25 cellular contexts compared by ENCODE assay signal in the genomic region with DNA sequence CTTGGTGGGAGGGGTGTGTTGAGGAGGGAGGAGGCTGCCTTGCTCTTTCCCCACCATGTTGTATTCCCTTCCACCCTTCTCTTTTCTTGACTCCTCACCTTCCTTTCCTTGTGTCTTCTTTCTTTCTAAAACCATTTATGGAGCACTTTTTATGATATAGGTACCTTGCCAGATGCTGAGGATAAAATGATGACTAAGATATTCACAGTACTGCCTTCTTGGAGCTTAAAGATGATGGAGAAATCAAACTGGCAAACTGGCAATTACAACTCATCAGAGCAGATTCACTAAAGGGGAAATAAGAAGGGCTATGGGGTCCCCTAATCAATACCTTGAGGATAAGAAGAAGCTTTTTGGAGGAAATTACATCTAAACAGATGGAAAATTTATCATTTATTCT.
DNase-seq lines count a peak whose midpoint lies in the region; ATAC-seq, FAIRE-seq and TF ChIP-seq lines count a peak whose summit lies in the region.
"Had no signal": no experiment of that assay in that cellular context is flagged by ENCODE, and none has a peak within 500 bp of the region (broad histone marks: within the 10 kb centered on the region; RNA-seq: fewer than 3 reads in every experiment).

No MANE protein-coding gene starts in this region.

- TF ChIP-seq EP300 in HepG2 (IDR thresholded peaks at IDR 0.05; ENCODE audit: low read depth in 2 of 2, low read length in 2 of 2) (no peak), HepG2 (CRISPR knock-in tag; IDR thresholded peaks at IDR 0.05; ENCODE audit: borderline replicate concordance) (no peak), K562 (IDR thresholded peaks at IDR 0.05; ENCODE audit: low read length) (no peak)

- H3K4me3 ChIP-seq in HepG2 (replicated peaks in 1 of 3; ENCODE audit: insufficient read depth in 1 of 3, low read depth in 2 of 3, low read length in 3 of 3) = no peak overlapping the region
- H3K4me3 ChIP-seq in right lobe of liver = no peak overlapping the region
- no peak overlapping the region for H3K4me3 ChIP-seq in K562
- H3K4me3 ChIP-seq: BLaER1, GM12878 had no signal

- POLR2A ChIA-PET in HepG2 (lab: Yijun Ruan, JAX) = no interaction called here
- POLR2A ChIA-PET in K562 (lab: Yijun Ruan, JAX) = no interaction called here

- H3K9me3 ChIP-seq in HepG2 (ENCODE audit: low read length) (peaks cover 14% of the 10 kb centered on the region; the same call in 1 of the 2 replicates), right lobe of liver (no peaks in the 10 kb centered on the region), K562 (replicated peaks; ENCODE audit: control insufficient read depth, insufficient read depth, low read depth, low read length) (no peaks in the 10 kb centered on the region)
- H3K9me3 ChIP-seq: BE2C, BLaER1 had no signal

- no peaks in the 10 kb centered on the region for H3K79me2 ChIP-seq in HepG2 (ENCODE audit: insufficient read depth, low read length)
- H3K79me2 ChIP-seq in K562 (ENCODE audit: control insufficient read depth, insufficient read depth, low read length) = no peaks in the 10 kb centered on the region

- no peak for ATAC-seq in HepG2
- no peak for ATAC-seq in right lobe of liver
- no peak for ATAC-seq in K562
- ATAC-seq: GM12878 had no signal

- TF ChIP-seq POLR2A in HepG2 (IDR thresholded peaks at IDR 0.05; ENCODE audit: insufficient read depth in 1 of 2, low read depth in 2 of 2, low read length in 2 of 2) = no peak
- no peak for TF ChIP-seq POLR2A in right lobe of liver (IDR thresholded peaks at IDR 0.05)
- no peak for TF ChIP-seq POLR2A in K562 (conservative IDR thresholded peaks at IDR 0.05)

- FAIRE-seq in HepG2 (lab: Jason Lieb, UNC) (no peak), K562 (lab: Jason Lieb, UNC) (no peak)
- FAIRE-seq: GM12878, GM12892, GM18507 had no signal

- intact Hi-C loops in HepG2 (cut with micrococcal nuclease; ENCODE audit: unreplicated experiment) = no loop called here
- intact Hi-C loops in right lobe of liver (cut with DNase I) = no loop called here
- intact Hi-C loops in K562 (cut with micrococcal nuclease) = no loop called here

- H3K4me1 ChIP-seq in HepG2 (ENCODE audit: insufficient read depth, low read length) = no peaks in the 10 kb centered on the region
- H3K4me1 ChIP-seq in right lobe of liver = no peaks in the 10 kb centered on the region
- H3K4me1 ChIP-seq in K562 (replicated peaks in 1 of 2; ENCODE audit: control insufficient read depth in 2 of 2, insufficient read depth in 2 of 2, low read length in 2 of 2) = no peaks in the 10 kb centered on the region
- H3K4me1 ChIP-seq: BE2C, BLaER1 had no signal

- no peaks in the 10 kb centered on the region for H3K9me1 ChIP-seq in K562 (ENCODE audit: control insufficient read depth, insufficient read depth, low read length)

- H4K20me1 ChIP-seq in HepG2 (ENCODE audit: insufficient read depth, low read length) (no peaks in the 10 kb centered on the region), K562 (replicated peaks; ENCODE audit: control insufficient read depth, insufficient read depth, low read length) (no peaks in the 10 kb centered on the region)
- H4K20me1 ChIP-seq: BLaER1 had no signal

- TF ChIP-seq RAD21 in HepG2 (CRISPR knock-in tag; IDR thresholded peaks at IDR 0.05) = no peak
- no peak for TF ChIP-seq RAD21 in K562 (CRISPR knock-in tag; conservative IDR thresholded peaks at IDR 0.05 in 1 of 2, IDR thresholded peaks at IDR 0.05 in 1 of 2)

- no peak for DNase-seq in HepG2 (ENCODE audit: low spot score)
- DNase-seq in right lobe of liver = no peak
- no peak for DNase-seq in K562 (ENCODE audit: extremely low read depth in 1 of 4, low spot score in 3 of 4)
- DNase-seq in NCI-H1930 (lab: John Stamatoyannopoulos, UW) = no peak
- no peak for DNase-seq in endothelial cell (ENCODE audit: low spot score)
- DNase-seq: ACHN; BE2C; C1 segment of cervical spinal cord; CD4-positive, CD25-positive, alpha-beta regulatory T cell; CD8-positive, alpha-beta memory T cell; COR-L47; DMS 273 treated with DMSO at 0.1 percent for 48 hours; DMS153; DMS53; DMS79; DND-41; EL; GDM1 had no signal

- no peaks in the 10 kb centered on the region for H3K9me3 Mint-ChIP-seq in endothelial cell (ENCODE audit: unreplicated experiment)

- H3K27ac Mint-ChIP-seq in endothelial cell (ENCODE audit: unreplicated experiment) = no peak overlapping the region
- H3K27ac Mint-ChIP-seq: CD4-positive, alpha-beta memory T cell; CD4-positive, CD25-positive, alpha-beta regulatory T cell; CD8-positive, alpha-beta memory T cell had no signal

- no peak overlapping the region for H3K27ac ChIP-seq in HepG2 (ENCODE audit: extremely low read length, insufficient read depth, low read length)
- no peak overlapping the region for H3K27ac ChIP-seq in right lobe of liver
- no peak overlapping the region for H3K27ac ChIP-seq in K562 (ENCODE audit: extremely low read depth, low read depth, low read length)
- H3K27ac ChIP-seq: 22Rv1, BLaER1 had no signal

- no peak for TF ChIP-seq CTCF in HepG2 (CRISPR knock-in tag; IDR thresholded peaks at IDR 0.05)
- TF ChIP-seq CTCF in right lobe of liver (IDR thresholded peaks at IDR 0.05) = no peak
- no peak for TF ChIP-seq CTCF in K562 (IDR thresholded peaks at IDR 0.05 in 2 of 3, conservative IDR thresholded peaks at IDR 0.05 in 1 of 3; ENCODE audit: insufficient read depth in 2 of 3, low read depth in 1 of 3, low read length in 3 of 3)
- TF ChIP-seq CTCF in endothelial cell (IDR thresholded peaks at IDR 0.05; ENCODE audit: unreplicated experiment) = no peak

- CTCF ChIA-PET in HepG2 (lab: Yijun Ruan, JAX; ENCODE audit: low intra/inter-chr PET ratio, low total read pairs) = no interaction called here
- CTCF ChIA-PET in K562 (lab: Yijun Ruan, JAX; ENCODE audit: low intra/inter-chr PET ratio) = no interaction called here

- H3K27me3 ChIP-seq in HepG2 (ENCODE audit: control insufficient read depth in 1 of 2, insufficient read depth in 2 of 2, low read length in 2 of 2) (no peaks in the 10 kb centered on the region), right lobe of liver (no peaks in the 10 kb centered on the region), K562 (ENCODE audit: control insufficient read depth in 2 of 2, insufficient read depth in 2 of 2, low read length in 2 of 2) (no peaks in the 10 kb centered on the region)
- H3K27me3 ChIP-seq: BE2C, BLaER1 had no signal

- H3K4me2 ChIP-seq in HepG2 (ENCODE audit: low read depth, low read length) (no peak overlapping the region), K562 (ENCODE audit: insufficient read depth, low read length) (no peak overlapping the region)
- H3K4me2 ChIP-seq: BLaER1 had no signal

- H3K4me1 Mint-ChIP-seq in endothelial cell (ENCODE audit: unreplicated experiment) = no peaks in the 10 kb centered on the region
- H3K4me1 Mint-ChIP-seq: CD14-positive monocyte; CD4-positive, alpha-beta memory T cell; CD4-positive, CD25-positive, alpha-beta regulatory T cell; CD8-positive, alpha-beta memory T cell had no signal

- H3K36me3 ChIP-seq in HepG2 (replicated peaks in 1 of 2; ENCODE audit: control insufficient read depth in 1 of 2, insufficient read depth in 2 of 2, low read length in 2 of 2) (no peaks in the 10 kb centered on the region), right lobe of liver (no peaks in the 10 kb centered on the region), K562 (ENCODE audit: control insufficient read depth, insufficient read depth, low read length) (no peaks in the 10 kb centered on the region)
- H3K36me3 ChIP-seq: BE2C, BLaER1 had no signal

- H3K9ac ChIP-seq in HepG2 (ENCODE audit: insufficient read depth, low read depth, low read length) (no peak overlapping the region), K562 (ENCODE audit: insufficient read depth in 1 of 2, low read depth in 2 of 2, low read length in 2 of 2) (no peak overlapping the region)
- H3K9ac ChIP-seq: BLaER1 had no signal

- in situ Hi-C loops in HepG2 (cut with HindIII; ENCODE audit: extremely low pct_ligation_motif_present, low pct_unique_long_range_greater_than_20kb) = no loop called here
- in situ Hi-C loops in K562 (cut with MboI) = no loop called here

- H2AFZ ChIP-seq in HepG2 (ENCODE audit: low read length) (no peak overlapping the region), K562 (ENCODE audit: low read depth, low read length) (no peak overlapping the region)

- BruUV-seq in HepG2 (replicated peaks; lab: Mats Ljungman, UMichigan) = no TSS peak
- BruUV-seq in K562 (replicated peaks; lab: Mats Ljungman, UMichigan) = no TSS peak

- H3K4me3 Mint-ChIP-seq in endothelial cell (ENCODE audit: unreplicated experiment) = no peak overlapping the region
- H3K4me3 Mint-ChIP-seq: CD14-positive monocyte; CD4-positive, alpha-beta memory T cell; CD4-positive, CD25-positive, alpha-beta regulatory T cell; CD8-positive, alpha-beta memory T cell had no signal

- H3K27me3 Mint-ChIP-seq in endothelial cell (ENCODE audit: unreplicated experiment) = no peaks in the 10 kb centered on the region
- H3K27me3 Mint-ChIP-seq: CD4-positive, alpha-beta memory T cell; CD4-positive, CD25-positive, alpha-beta regulatory T cell; CD8-positive, alpha-beta memory T cell had no signal

- H3K36me3 Mint-ChIP-seq in endothelial cell (ENCODE audit: low read depth, unreplicated experiment) = no peaks in the 10 kb centered on the region
- H3K36me3 Mint-ChIP-seq: CD14-positive monocyte; CD4-positive, alpha-beta memory T cell; CD4-positive, CD25-positive, alpha-beta regulatory T cell; CD8-positive, alpha-beta memory T cell had no signal

TF ChIP-seq in HepG2, 621 proteins besides CTCF, POLR2A, EP300 and RAD21:
- TF ChIP-seq KLF13 (CRISPR knock-in tag; IDR thresholded peaks at IDR 0.05) (no peak), MAFK (conservative IDR thresholded peaks at IDR 0.05 in 1 of 2, IDR thresholded peaks at IDR 0.05 in 1 of 2; ENCODE audit: low read length in 2 of 2) (peak; percentile 44 to 66), MAFF (IDR thresholded peaks at IDR 0.05; ENCODE audit: low read depth, low read length) (peak; percentile 53; the same call in 1 of the 2 replicates)
- TF ChIP-seq, protein P1, sequence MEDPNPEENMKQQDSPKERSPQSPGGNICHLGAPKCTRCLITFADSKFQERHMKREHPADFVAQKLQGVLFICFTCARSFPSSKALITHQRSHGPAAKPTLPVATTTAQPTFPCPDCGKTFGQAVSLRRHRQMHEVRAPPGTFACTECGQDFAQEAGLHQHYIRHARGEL (CRISPR knock-in tag; IDR thresholded peaks at IDR 0.05) = no peak

TF ChIP-seq in K562, 482 proteins besides CTCF, POLR2A, EP300 and RAD21:
- no peak for TF ChIP-seq RBM25 (IDR thresholded peaks at IDR 0.05; ENCODE audit: low read depth, low read length, severe bottlenecking)
- TF ChIP-seq C11orf30 (IDR thresholded peaks at IDR 0.05; ENCODE audit: low read depth) = 0 out of 2 replicates have a peak, but pooled peaks have one; percentile 43
- TF ChIP-seq GTF2E2 (tag; IDR thresholded peaks at IDR 0.05) = no peak
- TF ChIP-seq ZNF316 (IDR thresholded peaks at IDR 0.05) = peak; percentile 75
- TF ChIP-seq MAFG (tag; conservative IDR thresholded peaks at IDR 0.05) = peak; percentile 42; the same call in 1 of the 2 replicates
TF ChIP-seq in K562: peak in this region for 3.
